Comparison of ENCODE assay signal across 21 cellular contexts in genomic region chr16:66014221-66014620, GRCh38.
"Had no signal": no experiment of that assay in that cellular context is flagged by ENCODE, and none has a peak within 500 bp of the region (broad histone marks: within the 10 kb centered on the region; RNA-seq: fewer than 3 reads in every experiment).

No MANE protein-coding gene starts in this region.

- H3K9me3 ChIP-seq: MG63 had no signal

- ATAC-seq: Panc1, SK-N-SH treated with all-trans-retinoic acid at 6 μM for 48 hours had no signal

- H3K27me3 ChIP-seq: MG63 had no signal

- DNase-seq: KBM-7, MG63, NCI-H1092, NCI-H1105 treated with DMSO at 0.1 percent for 48 hours, NCI-H1417 treated with DMSO at 0.1 percent for 48 hours, NCI-H146, NCI-H187, NCI-H2029, NCI-H2081 treated with DMSO at 0.1 percent for 48 hours, NCI-H2171, NCI-H226, NCI-H446, NCI-H510A, NCI-H524 treated with DMSO at 0.1 percent for 48 hours, NCI-H69, NCI-H774, SHP77 had no signal

- FAIRE-seq: HTR-8/SVneo had no signal

- H3K4me3 ChIP-seq: MG63 had no signal

- H3K27ac ChIP-seq: RWPE1 had no signal

- H3K36me3 ChIP-seq: MG63 had no signal
